In genomic region chr17:77425791-77426641, GRCh38 we compare ENCODE assay signal across 8 cellular contexts.
DNase-seq lines count a peak whose midpoint lies in the region; ATAC-seq, FAIRE-seq and TF ChIP-seq lines count a peak whose summit lies in the region.

No MANE protein-coding gene starts in this region.

- H2AFZ ChIP-seq in K562 (ENCODE audit: low read depth, low read length) = no peak overlapping the region

- 31% methylated on average over 21 of the region's 23 CpGs for WGBS in K562 (ENCODE audit: insufficient coverage, low coverage, missing lambda C conversion rate)
- WGBS in thymus = 64% methylated on average over 23 of the region's 23 CpGs

- intact Hi-C loops in K562 (cut with micrococcal nuclease) = loop anchor here (5.0 kb wide), 2 partner anchors 54 to 94 kb away; no protein-coding TSS in a partner anchor

- no TSS peak for BruUV-seq in K562 (replicated peaks; lab: Mats Ljungman, UMichigan)

- no peak for TF ChIP-seq EP300 in K562 (IDR thresholded peaks at IDR 0.05; ENCODE audit: low read length)

- H3K27me3 ChIP-seq in K562 (ENCODE audit: control insufficient read depth in 2 of 2, insufficient read depth in 2 of 2, low read length in 2 of 2) = no peaks in the 10 kb centered on the region
- no peaks in the 10 kb centered on the region for H3K27me3 ChIP-seq in layer of hippocampus (ENCODE audit: control insufficient read depth, insufficient read depth, low read length)
- no peaks in the 10 kb centered on the region for H3K27me3 ChIP-seq in thymus (ENCODE audit: control insufficient read depth, insufficient read depth)

- no peak for TF ChIP-seq CTCF in K562 (IDR thresholded peaks at IDR 0.05 in 2 of 3, conservative IDR thresholded peaks at IDR 0.05 in 1 of 3; ENCODE audit: insufficient read depth in 2 of 3, low read depth in 1 of 3, low read length in 3 of 3)

- peak; percentile 94 for FAIRE-seq in K562 (lab: Jason Lieb, UNC)

- H4K20me1 ChIP-seq in K562 (replicated peaks; ENCODE audit: control insufficient read depth, insufficient read depth, low read length) = peaks cover 71% of the 10 kb centered on the region

- in situ Hi-C loops in K562 (cut with MboI) = loop anchor here (5.0 kb wide), 1 partner anchor 66 kb away; no protein-coding TSS in a partner anchor
- in situ Hi-C loops in KBM-7 (cut with MboI; ENCODE audit: low pct_unique_long_range_greater_than_20kb, low sequenced_read_pairs) = no loop called here

- no peak for TF ChIP-seq POLR2A in K562 (conservative IDR thresholded peaks at IDR 0.05)

- ATAC-seq in K562 (peak; percentile 87), HG02678 (IDR thresholded peaks at IDR 0.05; ENCODE audit: unreplicated experiment) (no peak), GM19324 (IDR thresholded peaks at IDR 0.05; ENCODE audit: low FRiP score, unreplicated experiment) (no peak)

- CTCF ChIA-PET in K562 (lab: Yijun Ruan, JAX; ENCODE audit: low intra/inter-chr PET ratio) = no interaction called here

- TF ChIP-seq RAD21 in K562 (CRISPR knock-in tag; conservative IDR thresholded peaks at IDR 0.05 in 1 of 2, IDR thresholded peaks at IDR 0.05 in 1 of 2) = no peak

- H3K4me3 ChIP-seq in K562 = no peak overlapping the region
- no peak overlapping the region for H3K4me3 ChIP-seq in thymus (ENCODE audit: low read length)

- POLR2A ChIA-PET in K562 (lab: Yijun Ruan, JAX) = interaction anchor here (2.0 kb wide), 1 partner anchor 25 kb away, joined by 5 read pairs; no protein-coding TSS in a partner anchor

- peak overlapping the region; percentile 6; the same call in 1 of the 2 replicates for H3K4me2 ChIP-seq in K562 (ENCODE audit: insufficient read depth, low read length)

- H3K36me3 ChIP-seq in K562 (ENCODE audit: control insufficient read depth, insufficient read depth, low read length) (peaks cover 9% of the 10 kb centered on the region; the same call in 2 of the 3 replicates), thymus (ENCODE audit: control insufficient read depth, insufficient read depth) (peaks cover 26% of the 10 kb centered on the region)

- H3K9me3 ChIP-seq in K562 (replicated peaks; ENCODE audit: control insufficient read depth, insufficient read depth, low read depth, low read length) (no peaks in the 10 kb centered on the region), thymus (ENCODE audit: control insufficient read depth) (no peaks in the 10 kb centered on the region)

- peaks cover 45 to 83% of the 10 kb centered on the region in 2 experiments for H3K4me1 ChIP-seq in K562 (replicated peaks in 1 of 2; ENCODE audit: control insufficient read depth in 2 of 2, insufficient read depth in 2 of 2, low read length in 2 of 2)
- H3K4me1 ChIP-seq in thymus (ENCODE audit: control insufficient read depth, insufficient read depth, low read length) = peaks cover 55% of the 10 kb centered on the region

- peaks cover 54% of the 10 kb centered on the region for H3K79me2 ChIP-seq in K562 (ENCODE audit: control insufficient read depth, insufficient read depth, low read length)

- peak overlapping the region in 1 of 2 experiments; percentile 29; a peak in 1 of 4 replicates for H3K9ac ChIP-seq in K562 (ENCODE audit: insufficient read depth in 1 of 2, low read depth in 2 of 2, low read length in 2 of 2)

- peaks cover 8% of the 10 kb centered on the region for H3K9me1 ChIP-seq in K562 (ENCODE audit: control insufficient read depth, insufficient read depth, low read length)

- H3K27ac ChIP-seq in K562 (ENCODE audit: extremely low read depth, low read depth, low read length) (peak overlapping the region; percentile 38; the same call in 1 of the 3 replicates), layer of hippocampus (ENCODE audit: low read depth, low read length) (peak overlapping the region; percentile 79), thymus (ENCODE audit: low read depth) (peak overlapping the region; percentile 81)

- DNase-seq in AG08396 (ENCODE audit: low spot score) = peak; percentile 59
- DNase-seq in NAMALWA (ENCODE audit: low spot score) = peak; percentile 58
- peak; percentile 82 to 88 (median 84) for DNase-seq in K562 (ENCODE audit: extremely low read depth in 1 of 4, low spot score in 3 of 4)
- no peak for DNase-seq in KBM-7

TF ChIP-seq in K562, 482 proteins besides CTCF, POLR2A, EP300 and RAD21 (continues in another document):
- TF ChIP-seq JUN (IDR thresholded peaks at IDR 0.05; ENCODE audit: borderline replicate concordance, low read depth, low read length) (peak; percentile 64), JUN (CRISPR knock-in tag; IDR thresholded peaks at IDR 0.05; ENCODE audit: borderline replicate concordance) (no peak), ATF1 (CRISPR knock-in tag; IDR thresholded peaks at IDR 0.05) (no peak), ATF1 (tag; IDR thresholded peaks at IDR 0.05) (peak; percentile 80), HMGN3 (IDR thresholded peaks at IDR 0.05; ENCODE audit: borderline replicate concordance, extremely low read depth, insufficient read length, low read depth, low read length) (peak; percentile 13), TBP (optimal IDR thresholded peaks at IDR 0.05; ENCODE audit: low read depth, low read length) (peak; percentile 18), ZNF384 (IDR thresholded peaks at IDR 0.05; ENCODE audit: low read depth, low read length) (no peak), ZNF134 (CRISPR knock-in tag; conservative IDR thresholded peaks at IDR 0.05) (no peak), CREM (IDR thresholded peaks at IDR 0.05; ENCODE audit: low read depth) (peak; percentile 80), USF1 (CRISPR knock-in tag; IDR thresholded peaks at IDR 0.05) (no peak), SIX5 (IDR thresholded peaks at IDR 0.05; ENCODE audit: borderline replicate concordance in 1 of 2, insufficient read depth in 1 of 2, low read depth in 1 of 2, low read length in 2 of 2) (no peak), ESRRB (CRISPR knock-in tag; IDR thresholded peaks at IDR 0.05; ENCODE audit: borderline replicate concordance) (no peak), HDAC1 (IDR thresholded peaks at IDR 0.05) (no peak), SMAD1 (IDR thresholded peaks at IDR 0.05; ENCODE audit: low read depth, low read length, partially characterized antibody) (no peak), MTA1 (IDR thresholded peaks at IDR 0.05; ENCODE audit: borderline replicate concordance) (no peak), ZNF785 (CRISPR knock-in tag; IDR thresholded peaks at IDR 0.05) (no peak), CEBPB (tag; IDR thresholded peaks at IDR 0.05) (peak; percentile 46; the same call in 1 of the 2 replicates), SMAD3 (CRISPR knock-in tag; conservative IDR thresholded peaks at IDR 0.05) (no peak)
- TF ChIP-seq, protein P1, sequence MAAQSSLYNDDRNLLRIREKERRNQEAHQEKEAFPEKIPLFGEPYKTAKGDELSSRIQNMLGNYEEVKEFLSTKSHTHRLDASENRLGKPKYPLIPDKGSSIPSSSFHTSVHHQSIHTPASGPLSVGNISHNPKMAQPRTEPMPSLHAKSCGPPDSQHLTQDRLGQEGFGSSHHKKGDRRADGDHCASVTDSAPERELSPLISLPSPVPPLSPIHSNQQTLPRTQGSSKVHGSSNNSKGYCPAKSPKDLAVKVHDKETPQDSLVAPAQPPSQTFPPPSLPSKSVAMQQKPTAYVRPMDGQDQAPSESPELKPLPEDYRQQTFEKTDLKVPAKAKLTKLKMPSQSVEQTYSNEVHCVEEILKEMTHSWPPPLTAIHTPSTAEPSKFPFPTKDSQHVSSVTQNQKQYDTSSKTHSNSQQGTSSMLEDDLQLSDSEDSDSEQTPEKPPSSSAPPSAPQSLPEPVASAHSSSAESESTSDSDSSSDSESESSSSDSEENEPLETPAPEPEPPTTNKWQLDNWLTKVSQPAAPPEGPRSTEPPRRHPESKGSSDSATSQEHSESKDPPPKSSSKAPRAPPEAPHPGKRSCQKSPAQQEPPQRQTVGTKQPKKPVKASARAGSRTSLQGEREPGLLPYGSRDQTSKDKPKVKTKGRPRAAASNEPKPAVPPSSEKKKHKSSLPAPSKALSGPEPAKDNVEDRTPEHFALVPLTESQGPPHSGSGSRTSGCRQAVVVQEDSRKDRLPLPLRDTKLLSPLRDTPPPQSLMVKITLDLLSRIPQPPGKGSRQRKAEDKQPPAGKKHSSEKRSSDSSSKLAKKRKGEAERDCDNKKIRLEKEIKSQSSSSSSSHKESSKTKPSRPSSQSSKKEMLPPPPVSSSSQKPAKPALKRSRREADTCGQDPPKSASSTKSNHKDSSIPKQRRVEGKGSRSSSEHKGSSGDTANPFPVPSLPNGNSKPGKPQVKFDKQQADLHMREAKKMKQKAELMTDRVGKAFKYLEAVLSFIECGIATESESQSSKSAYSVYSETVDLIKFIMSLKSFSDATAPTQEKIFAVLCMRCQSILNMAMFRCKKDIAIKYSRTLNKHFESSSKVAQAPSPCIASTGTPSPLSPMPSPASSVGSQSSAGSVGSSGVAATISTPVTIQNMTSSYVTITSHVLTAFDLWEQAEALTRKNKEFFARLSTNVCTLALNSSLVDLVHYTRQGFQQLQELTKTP (IDR thresholded peaks at IDR 0.05; ENCODE audit: low read depth in 1 of 2, partially characterized antibody in 2 of 2) = no peak
- TF ChIP-seq, protein P2, sequence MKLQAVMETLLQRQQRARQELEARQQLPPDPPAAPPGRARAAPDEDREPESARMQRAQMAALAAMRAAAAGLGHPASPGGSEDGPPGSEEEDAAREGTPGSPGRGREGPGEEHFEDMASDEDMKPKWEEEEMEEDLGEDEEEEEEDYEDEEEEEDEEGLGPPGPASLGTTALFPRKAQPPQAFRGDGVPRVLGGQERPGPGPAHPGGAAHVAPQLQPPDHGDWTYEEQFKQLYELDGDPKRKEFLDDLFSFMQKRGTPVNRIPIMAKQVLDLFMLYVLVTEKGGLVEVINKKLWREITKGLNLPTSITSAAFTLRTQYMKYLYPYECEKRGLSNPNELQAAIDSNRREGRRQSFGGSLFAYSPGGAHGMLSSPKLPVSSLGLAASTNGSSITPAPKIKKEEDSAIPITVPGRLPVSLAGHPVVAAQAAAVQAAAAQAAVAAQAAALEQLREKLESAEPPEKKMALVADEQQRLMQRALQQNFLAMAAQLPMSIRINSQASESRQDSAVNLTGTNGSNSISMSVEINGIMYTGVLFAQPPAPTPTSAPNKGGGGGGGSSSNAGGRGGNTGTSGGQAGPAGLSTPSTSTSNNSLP (IDR thresholded peaks at IDR 0.05; ENCODE audit: borderline replicate concordance, low read depth, low read length) = no peak
